In genomic region chr7:11665381-11665780, GRCh38 we compare ENCODE assay signal across 31 cellular contexts.
A peak's percentile ranks its signal among the peaks of the same experiment; 100 is the strongest.
DNase-seq lines count a peak whose midpoint lies in the region; ATAC-seq lines count a peak whose summit lies in the region.
"Had no signal": no experiment of that assay in that cellular context is flagged by ENCODE, and none has a peak within 500 bp of the region (broad histone marks: within the 10 kb centered on the region; RNA-seq: fewer than 3 reads in every experiment).

No MANE protein-coding gene starts in this region.

- H3K9me3 Mint-ChIP-seq in stimulated activated effector memory CD8-positive, alpha-beta T cell treated with anti-CD3 and anti-CD28 coated beads, Interleukin-12 subunit alpha, Interleukin-12 subunit beta, amount 100 ng/mL, for 72 hours = peaks cover 8% of the 10 kb centered on the region
- H3K9me3 Mint-ChIP-seq: activated naive CD4-positive, alpha-beta T cell treated with anti-CD3 and anti-CD28 coated beads, Interleukin-2, amount 10 ng/mL, durations not matched to agents 7 days and 5 days had no signal

- H3K4me1 Mint-ChIP-seq in stimulated activated effector memory CD8-positive, alpha-beta T cell treated with anti-CD3 and anti-CD28 coated beads, Interleukin-12 subunit alpha, Interleukin-12 subunit beta, amount 100 ng/mL, for 72 hours = no peaks in the 10 kb centered on the region
- H3K4me1 Mint-ChIP-seq: activated naive CD4-positive, alpha-beta T cell treated with anti-CD3 and anti-CD28 coated beads, Interleukin-2, amount 10 ng/mL, durations not matched to agents 7 days and 5 days; CD14-positive monocyte; natural killer cell had no signal

- no peak for ATAC-seq in stimulated activated effector memory CD8-positive, alpha-beta T cell treated with anti-CD3 and anti-CD28 coated beads, Interleukin-12 subunit alpha, Interleukin-12 subunit beta, amount 100 ng/mL, for 72 hours
- ATAC-seq: activated T-cell treated with anti-CD3 and anti-CD28 coated beads, Interleukin-2, amount 50 U/mL, for 72 hours; body of pancreas; natural killer cell; PC-3; right lobe of liver had no signal

- DNase-seq in NCI-H146 (lab: John Stamatoyannopoulos, UW) (peak; percentile 1), NCI-H146 treated with DMSO at 0.1 percent for 48 hours (lab: John Stamatoyannopoulos, UW; ENCODE audit: unreplicated experiment) (no peak), NCI-H187 (lab: John Stamatoyannopoulos, UW) (peak; percentile 26), NCI-H345 treated with DMSO at 0.1 percent for 48 hours (lab: John Stamatoyannopoulos, UW; ENCODE audit: unreplicated experiment) (peak; percentile 20), iris pigment epithelial cell (ENCODE audit: low read depth) (peak; percentile 6), NCI-H1048 (lab: John Stamatoyannopoulos, UW) (no peak), activated gamma-delta T cell treated with Interleukin-2 at 50 U/mL for 16 hours (no peak)
- no peak for DNase-seq in stimulated activated effector memory CD8-positive, alpha-beta T cell treated with anti-CD3 and anti-CD28 coated beads, Interleukin-12 subunit alpha, Interleukin-12 subunit beta, amount 100 ng/mL, for 72 hours (ENCODE audit: low spot score in 2 of 2)
- DNase-seq: 8988T; activated CD4-positive, alpha-beta T cell treated with anti-CD3 and anti-CD28 coated beads, Interleukin-2, amount 50 U/mL, for 48 hours; activated CD4-positive, CD25-positive, alpha-beta regulatory T cell treated with anti-CD3 and anti-CD28 coated beads, Interleukin-2, amount 50 U/mL, for 72 hours; activated naive CD4-positive, alpha-beta T cell treated with anti-CD3 and anti-CD28 coated beads, Interleukin-2, amount 10 ng/mL, durations not matched to agents 7 days and 5 days; activated T-cell treated with anti-CD3 and anti-CD28 coated beads, Interleukin-2, amount 50 U/mL, for 72 hours; adrenal gland; body of pancreas; dorsolateral prefrontal cortex; foreskin melanocyte; GM23248; kidney glomerular epithelial cell; natural killer cell; nucleus accumbens; PC-3; right lobe of liver; Right ventricle myocardium superior; stimulated activated CD4-positive, alpha-beta T cell treated with anti-CD3 and anti-CD28 coated beads, Interleukin-12 subunit alpha, Interleukin-12 subunit beta, amount 100 ng/mL, for 4 hours; stimulated activated CD4-positive, alpha-beta T cell treated with anti-CD3 and anti-CD28 coated beads, Interleukin-2, amount 100 ng/mL, for 48 hours; T-helper 2 cell; thyroid gland; uterus had no signal

- no peak overlapping the region for H3K27ac Mint-ChIP-seq in stimulated activated effector memory CD8-positive, alpha-beta T cell treated with anti-CD3 and anti-CD28 coated beads, Interleukin-12 subunit alpha, Interleukin-12 subunit beta, amount 100 ng/mL, for 72 hours
- H3K27ac Mint-ChIP-seq: activated naive CD4-positive, alpha-beta T cell treated with anti-CD3 and anti-CD28 coated beads, Interleukin-2, amount 10 ng/mL, durations not matched to agents 7 days and 5 days; activated T-cell treated with anti-CD3 and anti-CD28 coated beads, Interleukin-2, amount 50 U/mL, for 72 hours; CD14-positive monocyte; natural killer cell; progenitor cell of endocrine pancreas had no signal

- H3K4me3 Mint-ChIP-seq in stimulated activated effector memory CD8-positive, alpha-beta T cell treated with anti-CD3 and anti-CD28 coated beads, Interleukin-12 subunit alpha, Interleukin-12 subunit beta, amount 100 ng/mL, for 72 hours = no peak overlapping the region
- H3K4me3 Mint-ChIP-seq: activated naive CD4-positive, alpha-beta T cell treated with anti-CD3 and anti-CD28 coated beads, Interleukin-2, amount 10 ng/mL, durations not matched to agents 7 days and 5 days; activated T-cell treated with anti-CD3 and anti-CD28 coated beads, Interleukin-2, amount 50 U/mL, for 72 hours; CD14-positive monocyte; natural killer cell had no signal

- no peaks in the 10 kb centered on the region for H3K36me3 Mint-ChIP-seq in stimulated activated effector memory CD8-positive, alpha-beta T cell treated with anti-CD3 and anti-CD28 coated beads, Interleukin-12 subunit alpha, Interleukin-12 subunit beta, amount 100 ng/mL, for 72 hours
- H3K36me3 Mint-ChIP-seq: activated naive CD4-positive, alpha-beta T cell treated with anti-CD3 and anti-CD28 coated beads, Interleukin-2, amount 10 ng/mL, durations not matched to agents 7 days and 5 days; CD14-positive monocyte had no signal

Comparison
In these comparisons a context has a peak if more than half of its experiments do, and no peak if none do; other contexts are left out.
1. DNase-seq: peak in NCI-H146 (single experiment), NCI-H187 (2 of 2), NCI-H345 treated with DMSO at 0.1 percent for 48 hours (single experiment) and iris pigment epithelial cell (single experiment); none in NCI-H146 treated with DMSO at 0.1 percent for 48 hours (single experiment), stimulated activated effector memory CD8-positive, alpha-beta T cell treated with anti-CD3 and anti-CD28 coated beads, Interleukin-12 subunit alpha, Interleukin-12 subunit beta, amount 100 ng/mL, for 72 hours (0 of 2), NCI-H1048 (single experiment) and activated gamma-delta T cell treated with Interleukin-2 at 50 U/mL for 16 hours (single experiment).